In the genomic region with DNA sequence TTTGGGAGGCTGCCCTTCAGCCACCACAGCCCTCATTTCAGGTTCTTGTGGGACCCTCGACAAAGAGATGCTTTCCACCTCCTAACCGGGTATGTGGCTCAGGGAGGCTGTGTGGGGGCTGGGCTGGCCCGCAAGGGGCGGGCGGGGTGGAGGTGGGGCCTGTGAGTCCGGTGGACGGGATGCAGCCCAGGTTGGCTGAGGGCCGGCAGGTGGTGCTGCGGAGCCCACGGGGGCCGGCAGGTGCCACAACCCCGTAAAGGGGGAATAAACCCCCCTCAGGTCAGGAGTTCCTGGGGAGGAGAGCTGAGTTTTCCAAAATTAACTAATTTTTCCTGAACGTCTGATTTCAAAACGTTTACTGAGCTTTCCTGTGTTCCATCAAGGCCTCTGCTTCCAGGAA, we compare ENCODE assay signal across 10 cellular contexts. TPM values are rescaled to one million over a fixed set of nuclear protein-coding genes. Genes with fewer than 3 reads are reported as not detected.
DNase-seq lines count a peak whose midpoint lies in the region; ATAC-seq and TF ChIP-seq lines count a peak whose summit lies in the region.
"Had no signal": no experiment of that assay in that cellular context is flagged by ENCODE, and none has a peak within 500 bp of the region (broad histone marks: within the 10 kb centered on the region; RNA-seq: fewer than 3 reads in every experiment).

No MANE protein-coding gene starts in this region.

- H3K79me2 ChIP-seq in DND-41 (ENCODE audit: insufficient read depth, low read length) = no peaks in the 10 kb centered on the region
- H3K79me2 ChIP-seq in H9 (ENCODE audit: insufficient read depth, low read length) = no peaks in the 10 kb centered on the region

- H3K4me1 ChIP-seq in DND-41 (ENCODE audit: insufficient read depth, low read length) (peaks cover 6% of the 10 kb centered on the region), H9 (ENCODE audit: insufficient read depth, low read length) (no peaks in the 10 kb centered on the region), lung (ENCODE audit: control insufficient read depth in 2 of 2, insufficient read depth in 2 of 2, low read length in 2 of 2) (no peaks in the 10 kb centered on the region), prostate gland (replicated peaks) (no peaks in the 10 kb centered on the region)

- no peak overlapping the region for H3T11ph ChIP-seq in H9 (ENCODE audit: low read length)

- H2BK12ac ChIP-seq in H9 (ENCODE audit: insufficient read length, low read depth, low read length) = no peak overlapping the region

- no peak overlapping the region for H2BK15ac ChIP-seq in H9 (ENCODE audit: low read depth, low read length)

- H4K20me1 ChIP-seq in DND-41 (ENCODE audit: insufficient read depth, low read length) (no peaks in the 10 kb centered on the region), H9 (ENCODE audit: control insufficient read depth, insufficient read depth, insufficient read length) (no peaks in the 10 kb centered on the region)

- no peak overlapping the region for H2BK20ac ChIP-seq in H9 (ENCODE audit: low read depth, low read length, poor library complexity, severe bottlenecking)

- H3K9me3 Mint-ChIP-seq in H9 = no peaks in the 10 kb centered on the region
- H3K9me3 Mint-ChIP-seq in activated naive CD8-positive, alpha-beta T cell treated with anti-CD3 and anti-CD28 coated beads, Interleukin-2, amount 50 U/mL, for 24 hours = no peaks in the 10 kb centered on the region
- no peaks in the 10 kb centered on the region for H3K9me3 Mint-ChIP-seq in naive thymus-derived CD8-positive, alpha-beta T cell

- H3K9me3 ChIP-seq in DND-41 (ENCODE audit: insufficient read depth, low read length, severe bottlenecking) (no peaks in the 10 kb centered on the region), H9 (ENCODE audit: control insufficient read depth, low read depth, low read length) (no peaks in the 10 kb centered on the region), lung (ENCODE audit: control insufficient read depth in 2 of 2, insufficient read depth in 1 of 2, low read length in 1 of 2) (no peaks in the 10 kb centered on the region), prostate gland (no peaks in the 10 kb centered on the region)

- no peak for TF ChIP-seq POLR2A in prostate gland (IDR thresholded peaks at IDR 0.05)

- no peaks in the 10 kb centered on the region for H3K36me3 ChIP-seq in DND-41 (ENCODE audit: insufficient read depth, low read length)
- no peaks in the 10 kb centered on the region for H3K36me3 ChIP-seq in lung (ENCODE audit: control insufficient read depth in 2 of 2, insufficient read depth in 2 of 2, low read length in 2 of 2)
- no peaks in the 10 kb centered on the region for H3K36me3 ChIP-seq in prostate gland

- H2BK5ac ChIP-seq in H9 (ENCODE audit: insufficient read length, low read length) = no peak overlapping the region

- no peak overlapping the region for H3K27ac Mint-ChIP-seq in H9
- no peak overlapping the region for H3K27ac Mint-ChIP-seq in activated naive CD8-positive, alpha-beta T cell treated with anti-CD3 and anti-CD28 coated beads, Interleukin-2, amount 50 U/mL, for 24 hours
- no peak overlapping the region for H3K27ac Mint-ChIP-seq in naive thymus-derived CD8-positive, alpha-beta T cell

- H3K56ac ChIP-seq in H9 (ENCODE audit: insufficient read length, low read depth, low read length) = no peak overlapping the region

- no peaks in the 10 kb centered on the region for H3K79me1 ChIP-seq in H9 (ENCODE audit: insufficient read depth, low read depth, low read length, poor library complexity, severe bottlenecking)

- H4K8ac ChIP-seq in H9 (replicated peaks; ENCODE audit: insufficient read length, low read depth, low read length) = no peak overlapping the region

- intact Hi-C loops in prostate gland (cut with DNase I) = no loop called here

- no peaks in the 10 kb centered on the region for H3K27me3 ChIP-seq in DND-41 (ENCODE audit: insufficient read depth, low read length, poor library complexity)
- H3K27me3 ChIP-seq in H9 (ENCODE audit: insufficient read depth, low read length) = no peaks in the 10 kb centered on the region
- no peaks in the 10 kb centered on the region for H3K27me3 ChIP-seq in lung (ENCODE audit: control insufficient read depth, insufficient read depth)
- no peaks in the 10 kb centered on the region for H3K27me3 ChIP-seq in prostate gland (replicated peaks; ENCODE audit: insufficient read depth)

- no peak overlapping the region for H4K91ac ChIP-seq in H9 (ENCODE audit: insufficient read length, low read depth, low read length)

- no peak overlapping the region for H3K4ac ChIP-seq in H9 (ENCODE audit: low read depth, low read length)

- peaks cover 1% of the 10 kb centered on the region for H3K27me3 Mint-ChIP-seq in H9 (ENCODE audit: low read depth)
- H3K27me3 Mint-ChIP-seq in activated naive CD8-positive, alpha-beta T cell treated with anti-CD3 and anti-CD28 coated beads, Interleukin-2, amount 50 U/mL, for 24 hours = no peaks in the 10 kb centered on the region
- H3K27me3 Mint-ChIP-seq in naive thymus-derived CD8-positive, alpha-beta T cell = no peaks in the 10 kb centered on the region

- POLR2A ChIA-PET in naive thymus-derived CD8-positive, alpha-beta T cell (lab: Charles Lee) = interaction anchor here (1.1 to 23.0 kb wide), 2 partner anchors 15 to 29 kb away, joined by 4 to 411 read pairs; partner anchors contain the start of genes ANTKMT, CCDC78, HAGHL and METRN

- H2AFZ ChIP-seq in DND-41 (ENCODE audit: low read depth, low read length) (no peak overlapping the region), H9 (ENCODE audit: low read length) (no peak overlapping the region)

- H3K4me3 ChIP-seq in DND-41 (ENCODE audit: low read depth in 1 of 2, low read length in 2 of 2) = no peak overlapping the region
- no peak overlapping the region for H3K4me3 ChIP-seq in lung
- H3K4me3 ChIP-seq in prostate gland = no peak overlapping the region
- H3K4me3 ChIP-seq: skin epidermis had no signal

- H3K27ac ChIP-seq in DND-41 (ENCODE audit: low read length) = no peak overlapping the region
- H3K27ac ChIP-seq in H9 (ENCODE audit: insufficient read length, low read depth, low read length) = no peak overlapping the region
- no peak overlapping the region for H3K27ac ChIP-seq in lung (ENCODE audit: low read depth in 1 of 2, low read length in 1 of 2)
- no peak overlapping the region for H3K27ac ChIP-seq in prostate gland
- H3K27ac ChIP-seq: skin epidermis had no signal

- no peak overlapping the region for H3K14ac ChIP-seq in H9 (ENCODE audit: insufficient read depth, low read length)

- TF ChIP-seq CTCF in DND-41 (IDR thresholded peaks at IDR 0.05; ENCODE audit: borderline replicate concordance, extremely low read depth, low read length, poor library complexity, severe bottlenecking) (peak; percentile 14), H9 (conservative IDR thresholded peaks at IDR 0.05) (peak; percentile 88), lung (IDR thresholded peaks at IDR 0.05; ENCODE audit: control extremely low read depth, extremely low read depth) (no peak), prostate gland (IDR thresholded peaks at IDR 0.05) (peak in 1 of 4 experiments; percentile 34)

- peaks cover 0 to 8% of the 10 kb centered on the region in 2 experiments; a peak in 3 of 4 replicates for H3K4me1 Mint-ChIP-seq in H9
- peaks cover 2% of the 10 kb centered on the region for H3K4me1 Mint-ChIP-seq in activated naive CD8-positive, alpha-beta T cell treated with anti-CD3 and anti-CD28 coated beads, Interleukin-2, amount 50 U/mL, for 24 hours
- peaks cover 0 to 2% (median under 1%) of the 10 kb centered on the region in 4 donors for H3K4me1 Mint-ChIP-seq in naive thymus-derived CD8-positive, alpha-beta T cell

- H4K5ac ChIP-seq in H9 (ENCODE audit: insufficient read length, low read depth, low read length) = no peak overlapping the region

- H3K9ac ChIP-seq in DND-41 (ENCODE audit: low read depth, low read length) (no peak overlapping the region), H9 (ENCODE audit: extremely low read depth, insufficient read length, low read length) (no peak overlapping the region)

- H3K4me3 Mint-ChIP-seq in H9 = peak overlapping the region in 1 of 2 experiments; percentile 54; a peak in 1 of 5 replicates
- H3K4me3 Mint-ChIP-seq in activated naive CD8-positive, alpha-beta T cell treated with anti-CD3 and anti-CD28 coated beads, Interleukin-2, amount 50 U/mL, for 24 hours = no peak overlapping the region
- no peak overlapping the region for H3K4me3 Mint-ChIP-seq in naive thymus-derived CD8-positive, alpha-beta T cell

- no peak for ATAC-seq in DND-41 (ENCODE audit: insufficient read depth, low read depth)
- peak; percentile 37 for ATAC-seq in activated naive CD8-positive, alpha-beta T cell treated with anti-CD3 and anti-CD28 coated beads, Interleukin-2, amount 50 U/mL, for 24 hours
- ATAC-seq in lung (ENCODE audit: insufficient read depth, low FRiP score) = no peak
- ATAC-seq in GM18870 (IDR thresholded peaks at IDR 0.05; ENCODE audit: unreplicated experiment) = no peak
- ATAC-seq in naive thymus-derived CD8-positive, alpha-beta T cell = no peak

- no peak overlapping the region for H2AK5ac ChIP-seq in H9 (ENCODE audit: insufficient read length, low read length)

- H3K23ac ChIP-seq in H9 (ENCODE audit: insufficient read length, low read depth, low read length) = no peak overlapping the region

- peaks cover 5% of the 10 kb centered on the region for H3K23me2 ChIP-seq in H9 (ENCODE audit: insufficient read length, low read depth, low read length, poor library complexity, severe bottlenecking)

- no peak overlapping the region for H3K4me2 ChIP-seq in DND-41 (ENCODE audit: insufficient read depth, low read length)
- no peak overlapping the region for H3K4me2 ChIP-seq in H9 (ENCODE audit: insufficient read depth, insufficient read length, low read length)

- H2BK120ac ChIP-seq in H9 (ENCODE audit: low read depth, low read length, poor library complexity, severe bottlenecking) = no peak overlapping the region

- no peak overlapping the region for H3K18ac ChIP-seq in H9 (ENCODE audit: insufficient read length, low read depth, low read length)

- DNase-seq in DND-41 (no peak), H9 (peak; percentile 85), lung (ENCODE audit: low spot score) (peak; percentile 46), NCI-H187 (lab: John Stamatoyannopoulos, UW) (no peak), prostate gland (ENCODE audit: low spot score) (no peak)
- no peak for DNase-seq in activated naive CD8-positive, alpha-beta T cell treated with anti-CD3 and anti-CD28 coated beads, Interleukin-2, amount 50 U/mL, for 24 hours
- DNase-seq in naive thymus-derived CD8-positive, alpha-beta T cell = no peak
- DNase-seq: NCI-H2029 treated with DMSO at 0.1 percent for 48 hours had no signal

- H3K36me3 Mint-ChIP-seq in H9 (ENCODE audit: insufficient read depth in 1 of 3, low read depth in 3 of 3) = no peaks in the 10 kb centered on the region
- no peaks in the 10 kb centered on the region for H3K36me3 Mint-ChIP-seq in activated naive CD8-positive, alpha-beta T cell treated with anti-CD3 and anti-CD28 coated beads, Interleukin-2, amount 50 U/mL, for 24 hours (ENCODE audit: low read depth)
- no peaks in the 10 kb centered on the region for H3K36me3 Mint-ChIP-seq in naive thymus-derived CD8-positive, alpha-beta T cell

- no CpG with 5 or more reads among the region's 14 CpGs for WGBS in H9 (ENCODE audit: extremely low coverage, insufficient read length, low lambda C conversion rate)
- 2% methylated on average over 14 of the region's 14 CpGs for WGBS in lung, 2 donors
- 9% methylated on average over 14 of the region's 14 CpGs for WGBS in prostate gland

RNA-seq across cellular contexts. Expression of gene CIAO3, which starts 4.9 kb away (rescaled TPM):
- total RNA-seq in H9 (2021) = 21.9 and 26.4 TPM in 2 replicates
- 10 to 100 TPM; 31.2 to 40.6 TPM for total RNA-seq in lung
- polyA plus RNA-seq in lung = 10 to 100 TPM; 21.0 to 30.2 TPM
- 10 to 100 TPM; 56.7 to 76.6 TPM for total RNA-seq in prostate gland
- 10 to 100 TPM; 56.0 to 56.4 TPM for total RNA-seq in naive thymus-derived CD8-positive, alpha-beta T cell
- 10 to 100 TPM; 13.7 to 25.7 (median 16.9) TPM for polyA plus RNA-seq in naive thymus-derived CD8-positive, alpha-beta T cell

RNA-seq across cellular contexts. Expression of gene MSLN, which starts 14.8 kb away (rescaled TPM):
- total RNA-seq in H9 (2021) = 0.22 and 0.31 TPM in 2 replicates
- total RNA-seq in lung = 100 to 1,000 TPM in 1 of 2 donors, 10 to 100 TPM in 1; 98.8 to 155 TPM
- 100 to 1,000 TPM; 116 to 125 TPM for polyA plus RNA-seq in lung
- 1 to 10 TPM in 1 of 2 donors, under 1 TPM in 1; 0.74 to 7.3 TPM for total RNA-seq in prostate gland
- total RNA-seq in naive thymus-derived CD8-positive, alpha-beta T cell = not detected
- not detected for polyA plus RNA-seq in naive thymus-derived CD8-positive, alpha-beta T cell

RNA-seq across cellular contexts. Expression of gene HAGHL, which starts 18.8 kb away (rescaled TPM):
- 21.3 and 25.2 TPM in 2 replicates for total RNA-seq in H9 (2021)
- total RNA-seq in lung = 10 to 100 TPM in 1 of 2 donors, 1 to 10 TPM in 1; 4.1 to 26.7 TPM
- 10 to 100 TPM; 13.0 to 13.1 TPM for polyA plus RNA-seq in lung
- 10 to 100 TPM in 1 of 2 donors, 1 to 10 TPM in 1; 7.7 to 10.1 TPM for total RNA-seq in prostate gland
- total RNA-seq in naive thymus-derived CD8-positive, alpha-beta T cell = 10 to 100 TPM; 50.1 to 67.0 TPM
- 1 to 10 TPM; 5.0 to 6.2 (median 6.0) TPM for polyA plus RNA-seq in naive thymus-derived CD8-positive, alpha-beta T cell

RNA-seq across cellular contexts. Expression of gene CCDC78, which starts 19.5 kb away (rescaled TPM):
- total RNA-seq in H9 (2021) (12.1 TPM in 2 replicates), lung (10 to 100 TPM; 35.7 to 71.6 TPM), prostate gland (1 to 10 TPM; 2.3 to 3.0 TPM)
- polyA plus RNA-seq in lung = 10 to 100 TPM; 25.6 to 38.3 TPM
- 10 to 100 TPM; 12.0 to 15.1 TPM for total RNA-seq in naive thymus-derived CD8-positive, alpha-beta T cell
- 1 to 10 TPM in 2 of 3 donors, not detected in 1; 1.1 to 1.4 TPM for polyA plus RNA-seq in naive thymus-derived CD8-positive, alpha-beta T cell

RNA-seq across cellular contexts. Expression of gene ANTKMT, which starts 24.8 kb away (rescaled TPM):
- 31.5 and 34.8 TPM in 2 replicates for total RNA-seq in H9 (2021)
- 10 to 100 TPM in 1 of 2 donors, 1 to 10 TPM in 1; 9.2 to 65.7 TPM for total RNA-seq in lung
- 10 to 100 TPM; 35.5 to 56.3 TPM for polyA plus RNA-seq in lung
- 10 to 100 TPM; 55.3 to 73.1 TPM for total RNA-seq in prostate gland
- 10 to 100 TPM; 44.3 to 48.2 TPM for total RNA-seq in naive thymus-derived CD8-positive, alpha-beta T cell
- 100 to 1,000 TPM in 2 of 3 donors, 10 to 100 TPM in 1; 93.5 to 128 (median 113) TPM for polyA plus RNA-seq in naive thymus-derived CD8-positive, alpha-beta T cell

Comparison
In these comparisons a context has a peak if more than half of its experiments do, and no peak if none do; other contexts are left out.
1. DNase-seq: peak in H9 (single experiment) and lung (single experiment); none in DND-41 (single experiment), activated naive CD8-positive, alpha-beta T cell treated with anti-CD3 and anti-CD28 coated beads, Interleukin-2, amount 50 U/mL, for 24 hours (single experiment), NCI-H187 (0 of 2), prostate gland (single experiment) and naive thymus-derived CD8-positive, alpha-beta T cell (0 of 10).
2. RNA of gene MSLN, which starts 14.8 kb away (total RNA-seq): 98.8 to 155 TPM in lung; 0.74 to 7.3 TPM in prostate gland, 0.22 to 0.31 TPM in H9 and not detected in naive thymus-derived CD8-positive, alpha-beta T cell; every median in the first group is over 10 times any median in the second.